In genomic region chr9:16873131-16873787, GRCh38 we compare ENCODE assay signal across 24 cellular contexts. TPM values are rescaled to one million over a fixed set of nuclear protein-coding genes. Genes with fewer than 3 reads are reported as not detected.
DNase-seq lines count a peak whose midpoint lies in the region; TF ChIP-seq lines count a peak whose summit lies in the region.
"Had no signal": no experiment of that assay in that cellular context is flagged by ENCODE, and none has a peak within 500 bp of the region (broad histone marks: within the 10 kb centered on the region; RNA-seq: fewer than 3 reads in every experiment).

No MANE protein-coding gene starts in this region.

- no peaks in the 10 kb centered on the region for H3K36me3 ChIP-seq in WERI-Rb-1
- H3K36me3 ChIP-seq: colonic mucosa, esophagus muscularis mucosa, neural progenitor cell, prostate gland, SJSA1 had no signal

- TF ChIP-seq CTCF in WERI-Rb-1 (IDR thresholded peaks at IDR 0.05; ENCODE audit: low read depth, low read length), result no peak

- H3K27ac ChIP-seq in WERI-Rb-1, result no peak overlapping the region
- H3K27ac ChIP-seq: colonic mucosa, neural progenitor cell, prostate gland, SJSA1 had no signal

- H3K27me3 ChIP-seq in WERI-Rb-1 (ENCODE audit: insufficient read depth, low read depth, severe bottlenecking), result peaks cover 9% of the 10 kb centered on the region
- H3K27me3 ChIP-seq: colonic mucosa, esophagus muscularis mucosa, SJSA1 had no signal

- no peak overlapping the region for H3K4me3 ChIP-seq in WERI-Rb-1 (ENCODE audit: low read depth, low read length)
- H3K4me3 ChIP-seq: colonic mucosa, esophagus muscularis mucosa, mucosa of descending colon, neural progenitor cell, prostate gland, SJSA1 had no signal

- DNase-seq in ELR (ENCODE audit: low read depth), result peak; percentile 40
- peak; percentile 60 for DNase-seq in NCI-H226
- DNase-seq in fibroblast of gingiva (ENCODE audit: low read depth), result peak; percentile 87
- DNase-seq in myocyte (ENCODE audit: low read depth), result peak; percentile 26
- no peak for DNase-seq in WERI-Rb-1
- no peak for DNase-seq in KG1 (lab: John Stamatoyannopoulos, UW)
- DNase-seq in GM19240 (ENCODE audit: insufficient read length, low spot score), result no peak
- DNase-seq in DMS79 (lab: John Stamatoyannopoulos, UW), result no peak
- DNase-seq: activated CD4-positive, alpha-beta T cell treated with anti-CD3 and anti-CD28 coated beads, Interleukin-2, amount 50 U/mL, for 1 hour; activated naive CD8-positive, alpha-beta T cell treated with anti-CD3 and anti-CD28 coated beads for 36 hours; CD4-positive, alpha-beta T cell; colonic mucosa; head of caudate nucleus; left ventricle myocardium superior; mucosa of descending colon; NCI-H1417; NCI-H2081 treated with DMSO at 0.1 percent for 48 hours; NCI-H446; NK-92 treated with Interleukin-12 subunit alpha and Interleukin-12 subunit beta, amount 100 ng/mL, for 24 hours; substantia nigra had no signal

- no peaks in the 10 kb centered on the region for H3K9me3 ChIP-seq in WERI-Rb-1 (ENCODE audit: severe bottlenecking)
- H3K9me3 ChIP-seq: colonic mucosa, esophagus muscularis mucosa, mucosa of descending colon, prostate gland, SJSA1 had no signal

RNA-seq across cellular contexts. Expression of gene BNC2, which starts 2.8 kb away (rescaled TPM):
- total RNA-seq in myocyte, result 31.8 and 32.4 TPM in 2 replicates
- 6.7 TPM for polyA plus RNA-seq in myocyte (2012)
- total RNA-seq: activated naive CD8-positive, alpha-beta T cell treated with anti-CD3 and anti-CD28 coated beads for 36 hours; CD4-positive, alpha-beta T cell had no signal

Comparison
In these comparisons a context has a peak if more than half of its experiments do, and no peak if none do; other contexts are left out.
1. DNase-seq: peak in ELR (single experiment), NCI-H226 (single experiment), fibroblast of gingiva (single experiment) and myocyte (single experiment); none in WERI-Rb-1 (single experiment), KG1 (single experiment), GM19240 (single experiment) and DMS79 (single experiment).